15 cellular contexts compared by ENCODE assay signal in genomic region chr10:97063983-97064837, GRCh38.
"Had no signal": no experiment of that assay in that cellular context is flagged by ENCODE, and none has a peak within 500 bp of the region (broad histone marks: within the 10 kb centered on the region; RNA-seq: fewer than 3 reads in every experiment).

No MANE protein-coding gene starts in this region.

- H3K36me3 Mint-ChIP-seq: naive B cell; stimulated activated naive B cell treated with anti-CD40 and anti-IgM and Interleukin-4, amounts not matched to agents 10 μg/mL and 1 μg/mL and 100 μg/mL, for 72 hours had no signal

- DNase-seq: effector CD8-positive, alpha-beta T cell; hippocampal formation; naive B cell; stimulated activated CD4-positive, alpha-beta T cell treated with anti-CD3 and anti-CD28 coated beads, Interleukin-2, amount 100 ng/mL, for 24 hours; stimulated activated CD4-positive, alpha-beta T cell treated with anti-CD3 and anti-CD28 coated beads, Interleukin-4, amount 100 ng/mL, for 4 hours; stimulated activated naive B cell treated with anti-CD40 and anti-IgM and Interleukin-4, amounts not matched to agents 10 μg/mL and 1 μg/mL and 100 μg/mL, for 72 hours; stimulated activated naive CD8-positive, alpha-beta T cell treated with anti-CD3 and anti-CD28 coated beads, Interleukin-15, amount 100 ng/mL, for 72 hours; transverse colon had no signal

- H3K36me3 ChIP-seq: heart left ventricle, thoracic aorta, transverse colon had no signal

- H3K4me3 Mint-ChIP-seq: nephron; stimulated activated naive B cell treated with anti-CD40 and anti-IgM and Interleukin-4, amounts not matched to agents 10 μg/mL and 1 μg/mL and 100 μg/mL, for 72 hours; stimulated activated naive CD8-positive, alpha-beta T cell treated with anti-CD3 and anti-CD28 coated beads, Interleukin-15, amount 100 ng/mL, for 72 hours had no signal

- H3K27me3 ChIP-seq: heart left ventricle, transverse colon had no signal

- FAIRE-seq: endometrium, frontal cortex had no signal

- H3K27ac ChIP-seq: coronary artery, heart left ventricle, thoracic aorta, transverse colon had no signal

- H3K4me3 ChIP-seq: coronary artery, heart left ventricle, thoracic aorta, transverse colon had no signal

- ATAC-seq: heart left ventricle; sciatic nerve; stimulated activated naive B cell treated with anti-CD40 and anti-IgM and Interleukin-4, amounts not matched to agents 10 μg/mL and 1 μg/mL and 100 μg/mL, for 72 hours; stimulated activated naive CD8-positive, alpha-beta T cell treated with anti-CD3 and anti-CD28 coated beads, Interleukin-15, amount 100 ng/mL, for 72 hours had no signal

- H3K9me3 ChIP-seq: heart left ventricle, thoracic aorta, transverse colon had no signal

- H3K4me1 ChIP-seq: heart left ventricle, transverse colon had no signal

- H3K4me1 Mint-ChIP-seq: nephron had no signal

- H3K9me3 Mint-ChIP-seq: nephron had no signal

- H3K27ac Mint-ChIP-seq: naive B cell; nephron; stimulated activated naive B cell treated with anti-CD40 and anti-IgM and Interleukin-4, amounts not matched to agents 10 μg/mL and 1 μg/mL and 100 μg/mL, for 72 hours; stimulated activated naive CD8-positive, alpha-beta T cell treated with anti-CD3 and anti-CD28 coated beads, Interleukin-15, amount 100 ng/mL, for 72 hours had no signal
